22 cellular contexts compared by ENCODE assay signal in the genomic region with DNA sequence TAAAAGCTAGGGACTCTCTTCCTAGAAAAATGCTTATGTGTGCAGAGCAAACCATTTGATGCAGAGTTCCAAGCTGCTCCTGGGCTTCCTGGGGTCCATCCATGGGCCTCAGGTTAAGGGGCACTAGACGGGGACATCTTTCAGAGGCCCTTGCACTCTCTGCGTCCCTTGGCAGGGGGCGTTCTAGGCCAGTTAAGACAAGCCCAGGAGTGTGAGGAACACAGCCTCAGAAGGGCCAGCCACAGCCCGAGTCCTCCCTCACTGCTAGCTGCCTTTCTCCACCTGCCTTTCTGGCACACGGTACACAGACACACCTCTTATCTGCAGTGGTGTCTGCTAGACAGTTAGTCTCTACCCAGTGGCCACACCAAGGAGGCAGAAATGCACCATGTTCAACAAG. TPM values are rescaled to one million over a fixed set of nuclear protein-coding genes. Genes with fewer than 3 reads are reported as not detected.
DNase-seq lines count a peak whose midpoint lies in the region; ATAC-seq and TF ChIP-seq lines count a peak whose summit lies in the region.
"Had no signal": no experiment of that assay in that cellular context is flagged by ENCODE, and none has a peak within 500 bp of the region (broad histone marks: within the 10 kb centered on the region; RNA-seq: fewer than 3 reads in every experiment).

No MANE protein-coding gene starts in this region.

- H3K9me3 Mint-ChIP-seq in activated naive CD8-positive, alpha-beta T cell treated with anti-CD3 and anti-CD28 coated beads, Interleukin-2, amount 50 U/mL, for 24 hours: no peaks in the 10 kb centered on the region
- H3K9me3 Mint-ChIP-seq in HFFc6: no peaks in the 10 kb centered on the region
- H3K9me3 Mint-ChIP-seq: activated naive CD8-positive, alpha-beta T cell treated with anti-CD3 and anti-CD28 coated beads, Interleukin-2, amount 10 ng/mL, durations not matched to agents 7 days and 5 days; activated T-cell treated with anti-CD3 and anti-CD28 coated beads, Interleukin-2, amount 50 U/mL, for 72 hours; nephron had no signal

- peaks cover 3% of the 10 kb centered on the region; the same call in 1 of the 2 replicates for H3K36me3 ChIP-seq in DOHH2 (ENCODE audit: control insufficient read depth, low read length)
- peaks cover 76% of the 10 kb centered on the region for H3K36me3 ChIP-seq in OCI-LY7 (ENCODE audit: insufficient read depth, low read length)

- H3K9me3 ChIP-seq in DOHH2 (ENCODE audit: control insufficient read depth, insufficient read depth, low read length) (no peaks in the 10 kb centered on the region), OCI-LY7 (ENCODE audit: low read length) (no peaks in the 10 kb centered on the region)
- H3K9me3 ChIP-seq: heart right ventricle, tibial artery had no signal

- CTCF ChIA-PET in OCI-LY7 (lab: Charles Lee; ENCODE audit: unreplicated experiment): no interaction called here

- H3K4me1 Mint-ChIP-seq in activated naive CD8-positive, alpha-beta T cell treated with anti-CD3 and anti-CD28 coated beads, Interleukin-2, amount 50 U/mL, for 24 hours: peaks cover 10% of the 10 kb centered on the region
- no peaks in the 10 kb centered on the region for H3K4me1 Mint-ChIP-seq in HFFc6 (ENCODE audit: low read depth)
- H3K4me1 Mint-ChIP-seq: activated naive CD8-positive, alpha-beta T cell treated with anti-CD3 and anti-CD28 coated beads, Interleukin-2, amount 10 ng/mL, durations not matched to agents 7 days and 5 days had no signal

- ATAC-seq in left colon (peak; percentile 8), HG03045 (IDR thresholded peaks at IDR 0.05; ENCODE audit: unreplicated experiment) (no peak)
- no peak for ATAC-seq in activated naive CD8-positive, alpha-beta T cell treated with anti-CD3 and anti-CD28 coated beads, Interleukin-2, amount 50 U/mL, for 24 hours
- ATAC-seq: activated T-cell treated with anti-CD3 and anti-CD28 coated beads, Interleukin-2, amount 50 U/mL, for 72 hours; PC-3 had no signal

- H3K79me2 ChIP-seq in DOHH2 (ENCODE audit: control insufficient read depth, low read length) (no peaks in the 10 kb centered on the region), OCI-LY7 (ENCODE audit: insufficient read depth, low read depth, low read length) (peaks cover 3% of the 10 kb centered on the region; the same call in 1 of the 2 replicates)

- no peak for DNase-seq in OCI-LY7 (ENCODE audit: low spot score)
- no peak for DNase-seq in left colon
- no peak for DNase-seq in activated naive CD8-positive, alpha-beta T cell treated with anti-CD3 and anti-CD28 coated beads, Interleukin-2, amount 50 U/mL, for 24 hours
- no peak for DNase-seq in Ammon's horn (ENCODE audit: low spot score)
- DNase-seq in HFFc6: no peak
- DNase-seq: activated CD4-positive, alpha-beta T cell treated with anti-CD3 and anti-CD28 coated beads, Interleukin-2, amount 50 U/mL, for 48 hours; activated naive CD8-positive, alpha-beta T cell treated with anti-CD3 and anti-CD28 coated beads, Interleukin-2, amount 10 ng/mL, durations not matched to agents 7 days and 5 days; activated T-cell treated with anti-CD3 and anti-CD28 coated beads, Interleukin-2, amount 50 U/mL, for 72 hours; DMS153; effector CD4-positive, alpha-beta T cell; heart right ventricle; mesenchymal stem cell; MM.1S; NCI-H2029; NCI-H510A; PC-3; stimulated activated naive CD4-positive, alpha-beta T cell; tibial artery had no signal

- peak; percentile 39 for TF ChIP-seq CTCF in DOHH2 (IDR thresholded peaks at IDR 0.05; ENCODE audit: low read depth, low read length, poor library complexity, severe bottlenecking)
- peak; percentile 54 for TF ChIP-seq CTCF in GM12875 (IDR thresholded peaks at IDR 0.05; ENCODE audit: borderline replicate concordance, insufficient read depth, low read depth, low read length)
- peak; percentile 51 for TF ChIP-seq CTCF in OCI-LY7 (conservative IDR thresholded peaks at IDR 0.05; ENCODE audit: low read length)
- no peak for TF ChIP-seq CTCF in HFFc6 (IDR thresholded peaks at IDR 0.05)

- no peaks in the 10 kb centered on the region for H3K9me2 ChIP-seq in DOHH2 (replicated peaks; ENCODE audit: control insufficient read depth, low read length)
- no peaks in the 10 kb centered on the region for H3K9me2 ChIP-seq in OCI-LY7 (ENCODE audit: insufficient read depth, low read length)

- POLR2A ChIA-PET in OCI-LY7 (lab: Charles Lee): no interaction called here

- 0 out of 2 replicates have a peak, but pooled peaks cover 4% of the 10 kb centered on the region for H3F3A ChIP-seq in DOHH2 (ENCODE audit: control insufficient read depth, insufficient read depth)

- H3K4me3 ChIP-seq in DOHH2 (ENCODE audit: low read length) (no peak overlapping the region), GM12875 (ENCODE audit: low read depth, low read length) (no peak overlapping the region), OCI-LY7 (ENCODE audit: low read depth, low read length, poor library complexity, severe bottlenecking) (no peak overlapping the region)
- H3K4me3 ChIP-seq: heart right ventricle, tibial artery had no signal

- H3K27ac Mint-ChIP-seq in activated naive CD8-positive, alpha-beta T cell treated with anti-CD3 and anti-CD28 coated beads, Interleukin-2, amount 50 U/mL, for 24 hours: no peak overlapping the region
- H3K27ac Mint-ChIP-seq in HFFc6: no peak overlapping the region
- H3K27ac Mint-ChIP-seq: activated naive CD8-positive, alpha-beta T cell treated with anti-CD3 and anti-CD28 coated beads, Interleukin-2, amount 10 ng/mL, durations not matched to agents 7 days and 5 days; activated T-cell treated with anti-CD3 and anti-CD28 coated beads, Interleukin-2, amount 50 U/mL, for 72 hours; nephron had no signal

- H3K27ac ChIP-seq in DOHH2 (ENCODE audit: low read depth, low read length): no peak overlapping the region
- no peak overlapping the region for H3K27ac ChIP-seq in OCI-LY7 (ENCODE audit: low read depth, low read length, poor library complexity, severe bottlenecking)
- H3K27ac ChIP-seq: heart right ventricle, tibial artery had no signal

- H3K27me3 Mint-ChIP-seq in activated naive CD8-positive, alpha-beta T cell treated with anti-CD3 and anti-CD28 coated beads, Interleukin-2, amount 50 U/mL, for 24 hours: no peaks in the 10 kb centered on the region
- 0 out of 2 replicates have a peak, but pooled peaks cover 1% of the 10 kb centered on the region for H3K27me3 Mint-ChIP-seq in HFFc6 (ENCODE audit: insufficient read depth)
- H3K27me3 Mint-ChIP-seq: activated naive CD8-positive, alpha-beta T cell treated with anti-CD3 and anti-CD28 coated beads, Interleukin-2, amount 10 ng/mL, durations not matched to agents 7 days and 5 days had no signal

- intact Hi-C loops in OCI-LY7 (cut with micrococcal nuclease; ENCODE audit: unreplicated experiment) (loop anchor here (10.0 kb wide), 1 partner anchor 213 kb away; no protein-coding TSS in a partner anchor), left colon (cut with DNase I, micrococcal nuclease) (loop anchor here in 1 of 2 donors (10.0 kb wide), 1 partner anchor 237 kb away; no protein-coding TSS in a partner anchor)

- H3K4me2 ChIP-seq in DOHH2 (ENCODE audit: low read length) (no peak overlapping the region), OCI-LY7 (ENCODE audit: low read length) (no peak overlapping the region)

- peaks cover 24% of the 10 kb centered on the region for H3K4me1 ChIP-seq in DOHH2 (ENCODE audit: control insufficient read depth, low read length)
- peaks cover 34% of the 10 kb centered on the region for H3K4me1 ChIP-seq in OCI-LY7 (ENCODE audit: insufficient read depth, low read length, poor library complexity, severe bottlenecking)
- H3K4me1 ChIP-seq: tibial artery had no signal

- H3K27me3 ChIP-seq in DOHH2 (ENCODE audit: control insufficient read depth, low read length): no peaks in the 10 kb centered on the region
- H3K27me3 ChIP-seq: heart right ventricle, tibial artery had no signal

- no peak overlapping the region for H3K4me3 Mint-ChIP-seq in activated naive CD8-positive, alpha-beta T cell treated with anti-CD3 and anti-CD28 coated beads, Interleukin-2, amount 50 U/mL, for 24 hours
- H3K4me3 Mint-ChIP-seq in HFFc6: no peak overlapping the region
- H3K4me3 Mint-ChIP-seq: activated naive CD8-positive, alpha-beta T cell treated with anti-CD3 and anti-CD28 coated beads, Interleukin-2, amount 10 ng/mL, durations not matched to agents 7 days and 5 days; activated T-cell treated with anti-CD3 and anti-CD28 coated beads, Interleukin-2, amount 50 U/mL, for 72 hours; nephron had no signal

- BruUV-seq in OCI-LY7 (replicated peaks; lab: Mats Ljungman, UMichigan): no TSS peak

- H3K36me3 Mint-ChIP-seq in activated naive CD8-positive, alpha-beta T cell treated with anti-CD3 and anti-CD28 coated beads, Interleukin-2, amount 50 U/mL, for 24 hours (ENCODE audit: low read depth): peaks cover 3% of the 10 kb centered on the region
- no peaks in the 10 kb centered on the region for H3K36me3 Mint-ChIP-seq in HFFc6 (ENCODE audit: low read depth)
- H3K36me3 Mint-ChIP-seq: activated naive CD8-positive, alpha-beta T cell treated with anti-CD3 and anti-CD28 coated beads, Interleukin-2, amount 10 ng/mL, durations not matched to agents 7 days and 5 days had no signal

- no peak overlapping the region for H2AFZ ChIP-seq in OCI-LY7 (ENCODE audit: low read length)

- H4K20me1 ChIP-seq in DOHH2 (ENCODE audit: control insufficient read depth, insufficient read depth, low read depth, low read length) (no peaks in the 10 kb centered on the region), OCI-LY7 (ENCODE audit: insufficient read depth, low read length) (no peaks in the 10 kb centered on the region)

RNA-seq across cellular contexts. Expression of a gene that starts 18.0 kb away (rescaled TPM):
- total RNA-seq in OCI-LY7 (2014; rRNA removed; shearing (Covaris generic)): 59.9 and 87.8 TPM in 2 replicates
- total RNA-seq in OCI-LY7 (2022) (51.9 and 60.3 TPM in 2 replicates), left colon (10 to 100 TPM; 26.5 to 33.2 TPM)
- 10 to 100 TPM; 48.7 to 61.0 (median 50.6) TPM for total RNA-seq in HFFc6 (2021; fragmentation: NEBNext Ultra II Directional; extraction: Animal tissue kit (Norgen Biotek cat#: 25700))
